8 cellular contexts compared by ENCODE assay signal in the genomic region with DNA sequence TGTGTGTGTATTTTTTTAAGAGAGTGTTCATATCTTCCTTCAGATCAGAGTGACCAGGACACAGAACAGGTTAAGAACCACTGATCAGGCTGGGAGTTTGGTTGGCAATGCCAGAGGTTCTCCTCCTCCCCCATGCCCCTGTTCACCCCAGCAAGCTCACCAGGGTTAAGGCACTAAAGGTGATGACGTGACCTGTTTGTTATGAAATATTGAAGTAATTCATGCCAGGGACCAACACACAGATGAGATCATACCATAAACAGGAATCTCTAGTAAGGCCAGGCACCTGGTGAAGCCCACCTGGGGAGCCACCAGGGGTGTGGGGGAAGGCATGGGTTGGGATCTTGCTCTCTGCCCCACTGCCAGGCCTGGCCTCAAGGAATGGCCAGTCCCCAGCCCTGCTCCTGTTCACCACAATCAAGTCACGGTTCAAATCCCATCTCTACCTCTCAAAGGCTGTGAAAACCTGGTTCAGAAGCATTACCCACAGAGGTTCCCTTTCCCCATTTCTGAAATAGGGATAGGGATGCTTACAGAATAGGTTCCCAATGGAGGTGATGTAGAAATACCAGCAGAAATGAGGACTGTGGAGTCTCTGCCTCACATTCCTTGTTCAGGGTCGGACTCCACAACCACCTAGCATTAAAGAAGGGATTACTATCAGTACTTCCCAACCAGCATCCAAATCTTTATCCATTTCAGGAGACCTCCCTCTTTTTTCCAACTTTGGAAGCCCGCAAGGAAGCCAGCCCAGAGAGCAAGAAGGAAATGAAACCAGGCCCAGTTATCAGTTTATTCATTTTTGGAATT. TPM values are rescaled to one million over a fixed set of nuclear protein-coding genes. Genes with fewer than 3 reads are reported as not detected.
DNase-seq lines count a peak whose midpoint lies in the region; ATAC-seq, FAIRE-seq and TF ChIP-seq lines count a peak whose summit lies in the region.

No MANE protein-coding gene starts in this region.

- peaks cover 41% of the 10 kb centered on the region for H3K79me2 ChIP-seq in K562 (ENCODE audit: control insufficient read depth, insufficient read depth, low read length)

- no TSS peak for BruUV-seq in K562 (replicated peaks; lab: Mats Ljungman, UMichigan)

- no peaks in the 10 kb centered on the region for H3K9me3 Mint-ChIP-seq in CD8-positive, alpha-beta T cell

- peak overlapping the region; percentile 96 for H3K4me3 ChIP-seq in CD8-positive, alpha-beta T cell (ENCODE audit: low read depth, low read length)
- H3K4me3 ChIP-seq in K562 (peak overlapping the region; percentile 74), lower lobe of right lung (peak overlapping the region; percentile 92)

- TF ChIP-seq RAD21 in Ishikawa (IDR thresholded peaks at IDR 0.05; ENCODE audit: low read depth) (no peak), K562 (CRISPR knock-in tag; conservative IDR thresholded peaks at IDR 0.05 in 1 of 2, IDR thresholded peaks at IDR 0.05 in 1 of 2) (no peak)

- WGBS in K562 (ENCODE audit: insufficient coverage, low coverage, missing lambda C conversion rate): 78% methylated on average over 4 of the region's 4 CpGs

- peak; percentile 54; the same call in 1 of the 2 replicates for TF ChIP-seq EP300 in Ishikawa (IDR thresholded peaks at IDR 0.05; ENCODE audit: borderline replicate concordance)
- TF ChIP-seq EP300 in K562 (IDR thresholded peaks at IDR 0.05; ENCODE audit: low read length): no peak

- CTCF ChIA-PET in CD8-positive, alpha-beta T cell (lab: Charles Lee): interaction anchor here (0.7 to 23.4 kb wide), 11 partner anchors 12 to 81 kb away, joined by 3 to 1167 read pairs (median 17); no protein-coding TSS in a partner anchor
- CTCF ChIA-PET in K562 (lab: Yijun Ruan, JAX; ENCODE audit: low intra/inter-chr PET ratio): no interaction called here

- H2AFZ ChIP-seq in K562 (ENCODE audit: low read depth, low read length): no peak overlapping the region

- H3K27me3 Mint-ChIP-seq in CD8-positive, alpha-beta T cell (ENCODE audit: low read depth): no peaks in the 10 kb centered on the region

- H3K9ac ChIP-seq in K562 (ENCODE audit: insufficient read depth in 1 of 2, low read depth in 2 of 2, low read length in 2 of 2): peak overlapping the region; percentile 70 to 82

- peak overlapping the region; percentile 99 for H3K27ac Mint-ChIP-seq in CD8-positive, alpha-beta T cell

- peaks cover 52% of the 10 kb centered on the region for H3K4me1 ChIP-seq in CD8-positive, alpha-beta T cell (ENCODE audit: insufficient read depth, low read length)
- H3K4me1 ChIP-seq in K562 (replicated peaks in 1 of 2; ENCODE audit: control insufficient read depth in 2 of 2, insufficient read depth in 2 of 2, low read length in 2 of 2) (peaks cover 58 to 67% of the 10 kb centered on the region in 2 experiments), lower lobe of right lung (peaks cover 65% of the 10 kb centered on the region)

- no peaks in the 10 kb centered on the region for H4K20me1 ChIP-seq in K562 (replicated peaks; ENCODE audit: control insufficient read depth, insufficient read depth, low read length)

- no peaks in the 10 kb centered on the region for H3K9me1 ChIP-seq in K562 (ENCODE audit: control insufficient read depth, insufficient read depth, low read length)

- ATAC-seq in CD8-positive, alpha-beta T cell: peak; percentile 13
- ATAC-seq in K562 (no peak), lower lobe of right lung (peak in 1 of 2 donors; percentile 0), GM21526 (IDR thresholded peaks at IDR 0.05; ENCODE audit: low FRiP score, unreplicated experiment) (no peak)

- H3K36me3 ChIP-seq in CD8-positive, alpha-beta T cell (ENCODE audit: insufficient read depth, low read length): no peaks in the 10 kb centered on the region
- H3K36me3 ChIP-seq in K562 (ENCODE audit: control insufficient read depth, insufficient read depth, low read length): peaks cover 19% of the 10 kb centered on the region
- peaks cover 10% of the 10 kb centered on the region for H3K36me3 ChIP-seq in lower lobe of right lung

- peaks cover 18% of the 10 kb centered on the region for H3K36me3 Mint-ChIP-seq in CD8-positive, alpha-beta T cell

- POLR2A ChIA-PET in CD8-positive, alpha-beta T cell (lab: Charles Lee): interaction anchor here (1.0 to 5.3 kb wide), 12 partner anchors 11 to 79 kb away, joined by 4 to 61 read pairs (median 27); no protein-coding TSS in a partner anchor
- POLR2A ChIA-PET in K562 (lab: Yijun Ruan, JAX): interaction anchor here (0.5 to 3.9 kb wide), 14 partner anchors 11 to 221 kb away, joined by 3 to 29 read pairs (median 4); partner anchors contain the start of gene PITHD1

- no peaks in the 10 kb centered on the region for H3K27me3 ChIP-seq in CD8-positive, alpha-beta T cell (ENCODE audit: insufficient read depth, low read length)
- H3K27me3 ChIP-seq in K562 (ENCODE audit: control insufficient read depth in 2 of 2, insufficient read depth in 2 of 2, low read length in 2 of 2): no peaks in the 10 kb centered on the region
- no peaks in the 10 kb centered on the region for H3K27me3 ChIP-seq in lower lobe of right lung (ENCODE audit: low read depth)

- intact Hi-C loops in CD8-positive, alpha-beta T cell (cut with DNase I, micrococcal nuclease): loop anchor here in 1 of 2 experiments (5.0 to 10.0 kb wide), 3 partner anchors 135 to 248 kb away; partner anchors contain the start of genes GALE, HNRNPR and RPL11
- intact Hi-C loops in K562 (cut with micrococcal nuclease): loop anchor here (5.0 kb wide), 2 partner anchors 40 to 185 kb away; partner anchors contain the start of gene ELOA
- intact Hi-C loops in lower lobe of right lung (cut with DNase I): no loop called here

- FAIRE-seq in K562 (lab: Jason Lieb, UNC): no peak

- peak overlapping the region; percentile 97 for H3K4me2 ChIP-seq in K562 (ENCODE audit: insufficient read depth, low read length)

- in situ Hi-C loops in K562 (cut with MboI): no loop called here

- peak overlapping the region; percentile 52 for H3K27ac ChIP-seq in CD8-positive, alpha-beta T cell (ENCODE audit: low read depth, low read length)
- H3K27ac ChIP-seq in K562 (ENCODE audit: extremely low read depth, low read depth, low read length): peak overlapping the region; percentile 80
- peak overlapping the region; percentile 96 for H3K27ac ChIP-seq in lower lobe of right lung

- DNase-seq in CD8-positive, alpha-beta T cell: peak in 2 of 7 experiments; percentile 30 to 46
- DNase-seq in K562 (ENCODE audit: extremely low read depth in 1 of 4, low spot score in 3 of 4) (no peak), lower lobe of right lung (no peak), HuH-7.5 (ENCODE audit: low spot score) (no peak), SW480 (ENCODE audit: low spot score) (no peak), GM10266 (ENCODE audit: extremely low spot score) (no peak)

- peak overlapping the region; percentile 81 for H3K4me3 Mint-ChIP-seq in CD8-positive, alpha-beta T cell

- no peak for TF ChIP-seq CTCF in CD8-positive, alpha-beta T cell (IDR thresholded peaks at IDR 0.05)
- TF ChIP-seq CTCF in K562 (IDR thresholded peaks at IDR 0.05 in 2 of 3, conservative IDR thresholded peaks at IDR 0.05 in 1 of 3; ENCODE audit: insufficient read depth in 2 of 3, low read depth in 1 of 3, low read length in 3 of 3) (no peak), lower lobe of right lung (IDR thresholded peaks at IDR 0.05) (no peak), GM10266 (IDR thresholded peaks at IDR 0.05; ENCODE audit: control insufficient read depth, insufficient read depth, low read depth, missing control alignments) (no peak)

- H3K9me3 ChIP-seq in CD8-positive, alpha-beta T cell (ENCODE audit: low read length): no peaks in the 10 kb centered on the region
- no peaks in the 10 kb centered on the region for H3K9me3 ChIP-seq in K562 (replicated peaks; ENCODE audit: control insufficient read depth, insufficient read depth, low read depth, low read length)
- H3K9me3 ChIP-seq in lower lobe of right lung: no peaks in the 10 kb centered on the region

- peaks cover 62% of the 10 kb centered on the region for H3K4me1 Mint-ChIP-seq in CD8-positive, alpha-beta T cell (ENCODE audit: low read depth)

- TF ChIP-seq POLR2A in K562 (conservative IDR thresholded peaks at IDR 0.05): peak; percentile 71

RNA-seq across cellular contexts. Expression of gene ID3, which starts 2.4 kb away (rescaled TPM):
- 10 to 100 TPM; 44.2 to 48.1 TPM for total RNA-seq in CD8-positive, alpha-beta T cell
- total RNA-seq in K562 (2011; cell fraction: chromatin; rRNA removed; ENCODE audit: low replicate concordance): 41.1 and 121 TPM in 2 replicates
- total RNA-seq in K562 (2011; cell fraction: nucleolus; rRNA removed): 126 and 137 TPM in 2 replicates
- 87.5 and 98.1 TPM in 2 replicates for total RNA-seq in K562 (2011; cell fraction: nucleoplasm; rRNA removed)
- total RNA-seq in K562 (2014; rRNA removed) (50.9 and 59.4 TPM in 2 replicates), K562 (2014; rRNA removed; fragmentation: Illumina TruSeq; extraction: Trizol) (12.6 and 17.2 TPM in 2 replicates), K562 (2015; rRNA removed; fragmentation: Illumina TruSeq; extraction: Trizol) (17.7 and 20.4 TPM in 2 replicates), K562 (2021) (42.2 and 44.8 TPM in 2 replicates), lower lobe of right lung (137 TPM)
- polyA plus RNA-seq in K562 (2011; rRNA removed) (28.6 and 59.8 TPM in 2 replicates), K562 (2014; fragmentation: Illumina TruSeq; extraction: Trizol) (23.5 and 30.8 TPM in 2 replicates), K562 (2014; fragmentation: Nextera tagmentation; extraction: Ambion mirVana) (10 to 100 TPM in 1 of 2 experiments, 1 to 10 TPM in 1; 6.8 to 13.2 TPM), K562 (2014; rRNA removed) (44.4 and 54.2 TPM in 2 replicates)
- 78.3 and 218 TPM in 2 replicates for polyA plus RNA-seq in K562 (2011; cell fraction: cytosol; rRNA removed)
- 52.1 and 90.3 TPM in 2 replicates for polyA plus RNA-seq in K562 (2011; cell fraction: nucleus; rRNA removed)
- 63.0 and 66.6 TPM in 2 replicates for polyA plus RNA-seq in K562 (2012)
- 9.7 and 17.8 TPM in 2 replicates for polyA minus RNA-seq in K562 (2011; rRNA and poly(A)+ RNA removed)
- 23.9 and 44.6 TPM in 2 replicates for polyA minus RNA-seq in K562 (2011; cell fraction: cytosol; rRNA and poly(A)+ RNA removed)
- polyA minus RNA-seq in K562 (2011; cell fraction: nucleus; rRNA and poly(A)+ RNA removed): 65.3 and 68.1 TPM in 2 replicates

RNA-seq across cellular contexts. Expression of gene E2F2, which starts 25.8 kb away (rescaled TPM):
- total RNA-seq in CD8-positive, alpha-beta T cell: under 1 TPM; 0.19 to 0.38 TPM
- 29.6 and 39.0 TPM in 2 replicates for total RNA-seq in K562 (2011; cell fraction: chromatin; rRNA removed; ENCODE audit: low replicate concordance)
- 13.2 and 15.8 TPM in 2 replicates for total RNA-seq in K562 (2011; cell fraction: nucleolus; rRNA removed)
- 21.7 and 23.2 TPM in 2 replicates for total RNA-seq in K562 (2011; cell fraction: nucleoplasm; rRNA removed)
- total RNA-seq in K562 (2014; rRNA removed) (14.9 and 19.9 TPM in 2 replicates), K562 (2014; rRNA removed; fragmentation: Illumina TruSeq; extraction: Trizol) (11.0 and 11.4 TPM in 2 replicates), K562 (2015; rRNA removed; fragmentation: Illumina TruSeq; extraction: Trizol) (11.7 and 12.0 TPM in 2 replicates), K562 (2021) (22.5 and 25.3 TPM in 2 replicates), lower lobe of right lung (1.1 TPM)
- polyA plus RNA-seq in K562 (2011; rRNA removed) (3.1 and 4.2 TPM in 2 replicates), K562 (2014; fragmentation: Illumina TruSeq; extraction: Trizol) (14.3 and 16.1 TPM in 2 replicates), K562 (2014; fragmentation: Nextera tagmentation; extraction: Ambion mirVana) (1 to 10 TPM; 3.8 to 4.0 TPM), K562 (2014; rRNA removed) (10.1 and 10.3 TPM in 2 replicates)
- polyA plus RNA-seq in K562 (2011; cell fraction: cytosol; rRNA removed): 3.0 and 3.9 TPM in 2 replicates
- polyA plus RNA-seq in K562 (2011; cell fraction: nucleus; rRNA removed): 8.1 and 9.2 TPM in 2 replicates
- 9.2 and 10.2 TPM in 2 replicates for polyA plus RNA-seq in K562 (2012)
- 3.5 and 4.7 TPM in 2 replicates for polyA minus RNA-seq in K562 (2011; rRNA and poly(A)+ RNA removed)
- polyA minus RNA-seq in K562 (2011; cell fraction: cytosol; rRNA and poly(A)+ RNA removed): 5.8 and 6.5 TPM in 2 replicates
- 5.1 and 8.9 TPM in 2 replicates for polyA minus RNA-seq in K562 (2011; cell fraction: nucleus; rRNA and poly(A)+ RNA removed)
